Comparison of ENCODE assay signal across 24 cellular contexts in the genomic region with DNA sequence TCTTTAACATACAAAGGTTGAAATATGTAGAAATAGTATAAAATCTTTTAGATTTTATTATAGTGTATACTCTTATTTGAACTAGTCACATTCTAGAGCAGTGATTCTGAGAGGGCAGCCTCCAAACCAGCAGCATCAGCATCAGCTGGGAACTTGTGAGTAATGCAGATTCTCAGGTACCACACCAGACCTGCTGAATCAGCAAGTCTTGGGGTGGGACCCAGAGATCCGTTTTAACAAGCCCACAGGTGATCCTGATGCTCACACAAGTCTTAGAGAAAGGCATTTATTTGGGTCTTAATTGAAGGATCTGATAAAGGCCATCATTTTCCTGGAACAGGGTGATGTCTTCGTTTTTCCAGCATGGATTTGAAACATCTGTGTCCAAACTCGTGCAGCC.
"Had no signal": no experiment of that assay in that cellular context is flagged by ENCODE, and none has a peak within 500 bp of the region (broad histone marks: within the 10 kb centered on the region; RNA-seq: fewer than 3 reads in every experiment).

No MANE protein-coding gene starts in this region.

- H3K4me3 ChIP-seq: left lung, lower lobe of right lung, pancreas, prostate gland, sigmoid colon, spleen, tibial nerve, uterus had no signal

- ATAC-seq: left colon; left lung; lower lobe of right lung; pancreas; right cardiac atrium; stimulated activated effector memory CD8-positive, alpha-beta T cell treated with anti-CD3 and anti-CD28 coated beads, Interleukin-12 subunit alpha, Interleukin-12 subunit beta, amount 100 ng/mL, for 72 hours had no signal

- H3K9me3 ChIP-seq: left lung, lower lobe of right lung, pancreas, prostate gland, sigmoid colon, spleen, tibial nerve, uterus had no signal

- H3K4me1 ChIP-seq: left lung, lower lobe of right lung, pancreas, prostate gland, sigmoid colon, spleen, uterus had no signal

- FAIRE-seq: islet of Langerhans, kidney, pancreas, small intestine had no signal

- H3K27me3 ChIP-seq: left lung, pancreas, sigmoid colon, spleen, tibial nerve, uterus had no signal

- H3K27ac ChIP-seq: left lung, lower lobe of right lung, pancreas, prostate gland, sigmoid colon, spleen, tibial nerve, uterus had no signal

- H3K36me3 ChIP-seq: left lung, lower lobe of right lung, pancreas, prostate gland, sigmoid colon, spleen, tibial nerve, uterus had no signal

- DNase-seq: hypothalamus; immature natural killer cell; kidney; left colon; left lung; lower lobe of right lung; mammary epithelial cell; mesendoderm; naive B cell; nucleus accumbens; pancreas; posterior cingulate gyrus; retina; right cardiac atrium; sigmoid colon; small intestine; spleen; stimulated activated CD4-positive, alpha-beta T cell treated with anti-CD3 and anti-CD28 coated beads, Interleukin-4, amount 100 ng/mL, for 24 hours; stimulated activated naive CD4-positive, alpha-beta T cell; uterus had no signal
